ENCODE assay signal across 1 cellular context in genomic region chr7:130970696-130971095, GRCh38.
TF ChIP-seq lines count a peak whose summit lies in the region.

No MANE protein-coding gene starts in this region.

TF ChIP-seq in SK-N-SH treated with all-trans-retinoic acid at 6 μM for 48 hours, 23 proteins besides CTCF, POLR2A, EP300 and RAD21 (continued from another document):
- TF ChIP-seq PPARA (CRISPR knock-in tag; IDR thresholded peaks at IDR 0.05; ENCODE audit: borderline replicate concordance) (no peak), TSHZ2 (CRISPR knock-in tag; IDR thresholded peaks at IDR 0.05) (no peak), CREB5 (CRISPR knock-in tag; IDR thresholded peaks at IDR 0.05; ENCODE audit: low read depth) (no peak), ZC3H10 (CRISPR knock-in tag; IDR thresholded peaks at IDR 0.05) (no peak), OSR1 (CRISPR knock-in tag; IDR thresholded peaks at IDR 0.05) (no peak), GLIS3 (CRISPR knock-in tag; IDR thresholded peaks at IDR 0.05) (no peak)
- TF ChIP-seq, protein P1, sequence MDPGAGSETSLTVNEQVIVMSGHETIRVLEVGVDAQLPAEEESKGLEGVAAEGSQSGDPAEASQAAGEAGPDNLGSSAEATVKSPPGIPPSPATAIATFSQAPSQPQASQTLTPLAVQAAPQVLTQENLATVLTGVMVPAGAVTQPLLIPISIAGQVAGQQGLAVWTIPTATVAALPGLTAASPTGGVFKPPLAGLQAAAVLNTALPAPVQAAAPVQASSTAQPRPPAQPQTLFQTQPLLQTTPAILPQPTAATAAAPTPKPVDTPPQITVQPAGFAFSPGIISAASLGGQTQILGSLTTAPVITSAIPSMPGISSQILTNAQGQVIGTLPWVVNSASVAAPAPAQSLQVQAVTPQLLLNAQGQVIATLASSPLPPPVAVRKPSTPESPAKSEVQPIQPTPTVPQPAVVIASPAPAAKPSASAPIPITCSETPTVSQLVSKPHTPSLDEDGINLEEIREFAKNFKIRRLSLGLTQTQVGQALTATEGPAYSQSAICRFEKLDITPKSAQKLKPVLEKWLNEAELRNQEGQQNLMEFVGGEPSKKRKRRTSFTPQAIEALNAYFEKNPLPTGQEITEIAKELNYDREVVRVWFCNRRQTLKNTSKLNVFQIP (CRISPR knock-in tag; IDR thresholded peaks at IDR 0.05; ENCODE audit: borderline replicate concordance, low read depth), result no peak
